In the genomic region with DNA sequence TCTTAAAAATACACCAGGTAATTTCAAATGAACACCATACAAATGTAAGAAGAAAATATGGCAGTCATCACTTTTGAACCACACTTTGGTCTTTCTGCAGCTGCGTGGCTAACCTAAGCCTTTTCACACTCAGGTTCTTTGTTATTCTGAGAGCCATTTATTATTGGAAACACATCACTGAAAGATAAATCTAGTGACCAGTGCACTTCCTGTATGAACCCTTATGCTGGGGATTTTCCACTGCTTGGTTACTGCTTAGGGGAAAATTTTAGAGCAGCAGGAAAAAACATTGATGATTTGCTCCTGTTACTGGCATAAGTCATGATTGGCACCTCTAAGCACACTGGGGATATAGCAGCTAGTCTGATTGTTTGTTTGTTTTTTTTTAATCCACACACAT, we compare ENCODE assay signal across 1 cellular context.
TF ChIP-seq lines count a peak whose summit lies in the region.

No MANE protein-coding gene starts in this region.

TF ChIP-seq in H1, 55 proteins besides CTCF, POLR2A, EP300 and RAD21:
- TF ChIP-seq SIRT6 (IDR thresholded peaks at IDR 0.05; ENCODE audit: low read length) (no peak), POU5F1 (IDR thresholded peaks at IDR 0.05; ENCODE audit: low read depth, low read length) (no peak), NANOG (IDR thresholded peaks at IDR 0.05; ENCODE audit: insufficient read depth, low read depth, low read length, poor library complexity, severe bottlenecking) (no peak), CEBPB (IDR thresholded peaks at IDR 0.05; ENCODE audit: low read depth, low read length) (no peak), BCL11A (IDR thresholded peaks at IDR 0.05; ENCODE audit: low read depth in 2 of 2, low read length in 2 of 2) (no peak), TAF7 (optimal IDR thresholded peaks at IDR 0.05; ENCODE audit: borderline replicate concordance, low read depth, low read length) (no peak), CBX5 (IDR thresholded peaks at IDR 0.05; ENCODE audit: low read depth, low read length) (no peak), EZH2 (IDR thresholded peaks at IDR 0.05; ENCODE audit: low read depth, low read length, severe bottlenecking) (no peak), CHD2 (IDR thresholded peaks at IDR 0.05; ENCODE audit: low read length) (no peak), EGR1 (IDR thresholded peaks at IDR 0.05; ENCODE audit: borderline replicate concordance, low read depth, low read length) (no peak), PHF8 (conservative IDR thresholded peaks at IDR 0.05; ENCODE audit: low read depth, low read length) (no peak), HDAC2 (IDR thresholded peaks at IDR 0.05; ENCODE audit: borderline replicate concordance in 1 of 2, low read depth in 2 of 2, low read length in 2 of 2) (no peak), TCF12 (IDR thresholded peaks at IDR 0.05; ENCODE audit: low read depth, low read length) (no peak), TBP (IDR thresholded peaks at IDR 0.05; ENCODE audit: low read depth, low read length) (no peak), RNF2 (IDR thresholded peaks at IDR 0.05; ENCODE audit: borderline replicate concordance, low read depth, low read length, missing control alignments, poor library complexity, severe bottlenecking) (no peak), KDM4A (IDR thresholded peaks at IDR 0.05; ENCODE audit: low read depth, low read length, severe bottlenecking) (no peak), CTBP2 (IDR thresholded peaks at IDR 0.05; ENCODE audit: borderline replicate concordance, insufficient read depth, insufficient read length, low read length) (no peak)
- TF ChIP-seq, protein P1, sequence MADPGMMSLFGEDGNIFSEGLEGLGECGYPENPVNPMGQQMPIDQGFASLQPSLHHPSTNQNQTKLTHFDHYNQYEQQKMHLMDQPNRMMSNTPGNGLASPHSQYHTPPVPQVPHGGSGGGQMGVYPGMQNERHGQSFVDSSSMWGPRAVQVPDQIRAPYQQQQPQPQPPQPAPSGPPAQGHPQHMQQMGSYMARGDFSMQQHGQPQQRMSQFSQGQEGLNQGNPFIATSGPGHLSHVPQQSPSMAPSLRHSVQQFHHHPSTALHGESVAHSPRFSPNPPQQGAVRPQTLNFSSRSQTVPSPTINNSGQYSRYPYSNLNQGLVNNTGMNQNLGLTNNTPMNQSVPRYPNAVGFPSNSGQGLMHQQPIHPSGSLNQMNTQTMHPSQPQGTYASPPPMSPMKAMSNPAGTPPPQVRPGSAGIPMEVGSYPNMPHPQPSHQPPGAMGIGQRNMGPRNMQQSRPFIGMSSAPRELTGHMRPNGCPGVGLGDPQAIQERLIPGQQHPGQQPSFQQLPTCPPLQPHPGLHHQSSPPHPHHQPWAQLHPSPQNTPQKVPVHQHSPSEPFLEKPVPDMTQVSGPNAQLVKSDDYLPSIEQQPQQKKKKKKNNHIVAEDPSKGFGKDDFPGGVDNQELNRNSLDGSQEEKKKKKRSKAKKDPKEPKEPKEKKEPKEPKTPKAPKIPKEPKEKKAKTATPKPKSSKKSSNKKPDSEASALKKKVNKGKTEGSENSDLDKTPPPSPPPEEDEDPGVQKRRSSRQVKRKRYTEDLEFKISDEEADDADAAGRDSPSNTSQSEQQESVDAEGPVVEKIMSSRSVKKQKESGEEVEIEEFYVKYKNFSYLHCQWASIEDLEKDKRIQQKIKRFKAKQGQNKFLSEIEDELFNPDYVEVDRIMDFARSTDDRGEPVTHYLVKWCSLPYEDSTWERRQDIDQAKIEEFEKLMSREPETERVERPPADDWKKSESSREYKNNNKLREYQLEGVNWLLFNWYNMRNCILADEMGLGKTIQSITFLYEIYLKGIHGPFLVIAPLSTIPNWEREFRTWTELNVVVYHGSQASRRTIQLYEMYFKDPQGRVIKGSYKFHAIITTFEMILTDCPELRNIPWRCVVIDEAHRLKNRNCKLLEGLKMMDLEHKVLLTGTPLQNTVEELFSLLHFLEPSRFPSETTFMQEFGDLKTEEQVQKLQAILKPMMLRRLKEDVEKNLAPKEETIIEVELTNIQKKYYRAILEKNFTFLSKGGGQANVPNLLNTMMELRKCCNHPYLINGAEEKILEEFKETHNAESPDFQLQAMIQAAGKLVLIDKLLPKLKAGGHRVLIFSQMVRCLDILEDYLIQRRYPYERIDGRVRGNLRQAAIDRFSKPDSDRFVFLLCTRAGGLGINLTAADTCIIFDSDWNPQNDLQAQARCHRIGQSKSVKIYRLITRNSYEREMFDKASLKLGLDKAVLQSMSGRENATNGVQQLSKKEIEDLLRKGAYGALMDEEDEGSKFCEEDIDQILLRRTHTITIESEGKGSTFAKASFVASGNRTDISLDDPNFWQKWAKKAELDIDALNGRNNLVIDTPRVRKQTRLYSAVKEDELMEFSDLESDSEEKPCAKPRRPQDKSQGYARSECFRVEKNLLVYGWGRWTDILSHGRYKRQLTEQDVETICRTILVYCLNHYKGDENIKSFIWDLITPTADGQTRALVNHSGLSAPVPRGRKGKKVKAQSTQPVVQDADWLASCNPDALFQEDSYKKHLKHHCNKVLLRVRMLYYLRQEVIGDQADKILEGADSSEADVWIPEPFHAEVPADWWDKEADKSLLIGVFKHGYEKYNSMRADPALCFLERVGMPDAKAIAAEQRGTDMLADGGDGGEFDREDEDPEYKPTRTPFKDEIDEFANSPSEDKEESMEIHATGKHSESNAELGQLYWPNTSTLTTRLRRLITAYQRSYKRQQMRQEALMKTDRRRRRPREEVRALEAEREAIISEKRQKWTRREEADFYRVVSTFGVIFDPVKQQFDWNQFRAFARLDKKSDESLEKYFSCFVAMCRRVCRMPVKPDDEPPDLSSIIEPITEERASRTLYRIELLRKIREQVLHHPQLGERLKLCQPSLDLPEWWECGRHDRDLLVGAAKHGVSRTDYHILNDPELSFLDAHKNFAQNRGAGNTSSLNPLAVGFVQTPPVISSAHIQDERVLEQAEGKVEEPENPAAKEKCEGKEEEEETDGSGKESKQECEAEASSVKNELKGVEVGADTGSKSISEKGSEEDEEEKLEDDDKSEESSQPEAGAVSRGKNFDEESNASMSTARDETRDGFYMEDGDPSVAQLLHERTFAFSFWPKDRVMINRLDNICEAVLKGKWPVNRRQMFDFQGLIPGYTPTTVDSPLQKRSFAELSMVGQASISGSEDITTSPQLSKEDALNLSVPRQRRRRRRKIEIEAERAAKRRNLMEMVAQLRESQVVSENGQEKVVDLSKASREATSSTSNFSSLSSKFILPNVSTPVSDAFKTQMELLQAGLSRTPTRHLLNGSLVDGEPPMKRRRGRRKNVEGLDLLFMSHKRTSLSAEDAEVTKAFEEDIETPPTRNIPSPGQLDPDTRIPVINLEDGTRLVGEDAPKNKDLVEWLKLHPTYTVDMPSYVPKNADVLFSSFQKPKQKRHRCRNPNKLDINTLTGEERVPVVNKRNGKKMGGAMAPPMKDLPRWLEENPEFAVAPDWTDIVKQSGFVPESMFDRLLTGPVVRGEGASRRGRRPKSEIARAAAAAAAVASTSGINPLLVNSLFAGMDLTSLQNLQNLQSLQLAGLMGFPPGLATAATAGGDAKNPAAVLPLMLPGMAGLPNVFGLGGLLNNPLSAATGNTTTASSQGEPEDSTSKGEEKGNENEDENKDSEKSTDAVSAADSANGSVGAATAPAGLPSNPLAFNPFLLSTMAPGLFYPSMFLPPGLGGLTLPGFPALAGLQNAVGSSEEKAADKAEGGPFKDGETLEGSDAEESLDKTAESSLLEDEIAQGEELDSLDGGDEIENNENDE (IDR thresholded peaks at IDR 0.05; ENCODE audit: insufficient replicate concordance, low read length) = no peak
- TF ChIP-seq, protein P2, sequence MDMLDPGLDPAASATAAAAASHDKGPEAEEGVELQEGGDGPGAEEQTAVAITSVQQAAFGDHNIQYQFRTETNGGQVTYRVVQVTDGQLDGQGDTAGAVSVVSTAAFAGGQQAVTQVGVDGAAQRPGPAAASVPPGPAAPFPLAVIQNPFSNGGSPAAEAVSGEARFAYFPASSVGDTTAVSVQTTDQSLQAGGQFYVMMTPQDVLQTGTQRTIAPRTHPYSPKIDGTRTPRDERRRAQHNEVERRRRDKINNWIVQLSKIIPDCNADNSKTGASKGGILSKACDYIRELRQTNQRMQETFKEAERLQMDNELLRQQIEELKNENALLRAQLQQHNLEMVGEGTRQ (IDR thresholded peaks at IDR 0.05; ENCODE audit: low read length) = no peak
